21 cellular contexts compared by ENCODE assay signal in genomic region chr2:18332477-18332876, GRCh38.
"Had no signal": no experiment of that assay in that cellular context is flagged by ENCODE, and none has a peak within 500 bp of the region (broad histone marks: within the 10 kb centered on the region; RNA-seq: fewer than 3 reads in every experiment).

No MANE protein-coding gene starts in this region.

- ATAC-seq: gastroesophageal sphincter; left cardiac atrium; left ventricle myocardium superior; naive thymus-derived CD8-positive, alpha-beta T cell had no signal

- H3K4me1 Mint-ChIP-seq: immature natural killer cell; naive thymus-derived CD8-positive, alpha-beta T cell; neural crest cell; stimulated activated naive B cell treated with anti-CD40 and anti-IgM and Interleukin-4, amounts not matched to agents 10 μg/mL and 1 μg/mL and 100 μg/mL, for 72 hours had no signal

- DNase-seq: cerebellar nuclear complex; dermis blood vessel endothelial cell; esophagus squamous epithelium; foreskin fibroblast; glutamatergic neuron; immature natural killer cell; left cardiac atrium; left ventricle myocardium superior; naive thymus-derived CD8-positive, alpha-beta T cell; nucleus accumbens; ovary; small intestine; stimulated activated CD4-positive, alpha-beta T cell treated with anti-CD3 and anti-CD28 coated beads, Interleukin-2, amount 100 ng/mL, for 48 hours; stimulated activated CD8-positive, alpha-beta memory T cell treated with anti-CD3 and anti-CD28 coated beads, Interleukin-4, amount 100 ng/mL, for 48 hours; stimulated activated naive B cell treated with anti-CD40 and anti-IgM and Interleukin-4, amounts not matched to agents 10 μg/mL and 1 μg/mL and 100 μg/mL, for 72 hours; tibial artery had no signal

- H3K27ac ChIP-seq: esophagus squamous epithelium, gastroesophageal sphincter, ovary, right atrium auricular region, tibial artery, upper lobe of left lung, vagina had no signal

- H3K4me3 Mint-ChIP-seq: immature natural killer cell; naive thymus-derived CD8-positive, alpha-beta T cell; neural crest cell; stimulated activated naive B cell treated with anti-CD40 and anti-IgM and Interleukin-4, amounts not matched to agents 10 μg/mL and 1 μg/mL and 100 μg/mL, for 72 hours had no signal

- H3K9me3 ChIP-seq: esophagus squamous epithelium, gastroesophageal sphincter, ovary, right atrium auricular region, tibial artery, upper lobe of left lung, vagina had no signal

- H3K4me3 ChIP-seq: esophagus squamous epithelium, gastroesophageal sphincter, ovary, right atrium auricular region, tibial artery, upper lobe of left lung, vagina had no signal

- H3K36me3 Mint-ChIP-seq: immature natural killer cell; naive thymus-derived CD8-positive, alpha-beta T cell; stimulated activated naive B cell treated with anti-CD40 and anti-IgM and Interleukin-4, amounts not matched to agents 10 μg/mL and 1 μg/mL and 100 μg/mL, for 72 hours had no signal

- H3K9me3 Mint-ChIP-seq: naive thymus-derived CD8-positive, alpha-beta T cell; neural crest cell had no signal

- H3K4me1 ChIP-seq: esophagus squamous epithelium, gastroesophageal sphincter, right atrium auricular region, tibial artery, upper lobe of left lung, vagina had no signal

- H3K27me3 ChIP-seq: gastroesophageal sphincter, ovary, right atrium auricular region, tibial artery, upper lobe of left lung, vagina had no signal

- H3K27ac Mint-ChIP-seq: immature natural killer cell; naive thymus-derived CD8-positive, alpha-beta T cell; stimulated activated naive B cell treated with anti-CD40 and anti-IgM and Interleukin-4, amounts not matched to agents 10 μg/mL and 1 μg/mL and 100 μg/mL, for 72 hours had no signal

- H3K36me3 ChIP-seq: esophagus squamous epithelium, gastroesophageal sphincter, ovary, right atrium auricular region, tibial artery, upper lobe of left lung, vagina had no signal
